Comparison of ENCODE assay signal across 8 cellular contexts in the genomic region with DNA sequence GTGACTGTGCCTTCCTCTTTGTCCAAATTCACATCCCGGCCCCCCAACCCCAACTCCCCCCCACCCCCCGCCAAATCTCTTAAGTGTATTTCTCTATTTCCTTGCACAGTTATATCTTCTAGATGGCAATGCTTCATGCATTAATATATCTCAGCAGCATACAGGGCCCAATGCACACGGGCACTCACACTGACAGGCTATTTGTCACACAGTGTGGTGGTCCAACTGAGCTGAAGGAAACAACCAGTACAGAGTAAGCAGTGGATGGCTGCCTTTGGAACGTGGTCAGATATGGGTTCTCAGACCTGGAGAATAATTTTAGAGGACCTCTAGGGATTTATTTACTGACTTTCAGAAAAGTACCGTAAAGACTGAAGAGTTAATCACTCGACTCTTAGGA. TPM values are rescaled to one million over a fixed set of nuclear protein-coding genes. Genes with fewer than 3 reads are reported as not detected.
DNase-seq lines count a peak whose midpoint lies in the region; ATAC-seq, FAIRE-seq and TF ChIP-seq lines count a peak whose summit lies in the region.

No MANE protein-coding gene starts in this region.

- intact Hi-C loops in GM12878 (cut with micrococcal nuclease; ENCODE audit: unreplicated experiment): loop anchor here (5.0 kb wide), 1 partner anchor 457 kb away; the partner anchor contains the start of gene TMEM165
- intact Hi-C loops in right lobe of liver (cut with DNase I): no loop called here
- intact Hi-C loops in posterior vena cava (cut with DNase I): loop anchor here in 1 of 2 donors (5.0 kb wide), 1 partner anchor 457 kb away; the partner anchor contains the start of gene TMEM165

- POLR2A ChIA-PET in HEK293 (lab: Yijun Ruan, JAX) (interaction anchor here (1.3 to 1.6 kb wide), 2 partner anchors 10 to 533 kb away, joined by 4 read pairs; partner anchors contain the start of gene AASDH), GM12878 (lab: Charles Lee) (interaction anchor here (0.8 kb wide), 1 partner anchor 34 kb away, joined by 4 read pairs; no protein-coding TSS in a partner anchor)

- FAIRE-seq in GM12878 (lab: Jason Lieb, UNC) (no peak), D721Med (lab: Jason Lieb, UNC) (no peak)

- no peak for TF ChIP-seq RAD21 in GM12878 (IDR thresholded peaks at IDR 0.05; ENCODE audit: insufficient read depth, low read depth, low read length)

- DNase-seq in GM12878 (ENCODE audit: low read depth, low spot score): no peak
- no peak for DNase-seq in right lobe of liver
- DNase-seq in D721Med (ENCODE audit: insufficient read length, low spot score): no peak
- no peak for DNase-seq in NCI-H748 (lab: John Stamatoyannopoulos, UW; ENCODE audit: unreplicated experiment)
- no peak for DNase-seq in NCI-H1436 treated with DMSO at 0.1 percent for 48 hours (lab: John Stamatoyannopoulos, UW)
- DNase-seq in posterior vena cava (ENCODE audit: low spot score): no peak

- CTCF ChIA-PET in HEK293 (lab: Yijun Ruan, JAX): interaction anchor here (1.1 to 1.5 kb wide), 2 partner anchors 11 to 12 kb away, joined by 3 to 6 read pairs; no protein-coding TSS in a partner anchor
- CTCF ChIA-PET in GM12878 (lab: Yijun Ruan, JAX): interaction anchor here (1.1 to 3.2 kb wide), 4 partner anchors 8 to 29 kb away, joined by 3 to 20 read pairs (median 6); no protein-coding TSS in a partner anchor

- H2AFZ ChIP-seq in GM12878 (ENCODE audit: control insufficient read depth, low read depth, low read length): peak overlapping the region; percentile 93

- peaks cover 0 to 6% of the 10 kb centered on the region in 2 experiments; a peak in 1 of 3 replicates for H3K36me3 ChIP-seq in HEK293 (ENCODE audit: control insufficient read depth in 2 of 2, insufficient read depth in 1 of 2, low read length in 2 of 2)
- H3K36me3 ChIP-seq in GM12878 (ENCODE audit: control insufficient read depth in 2 of 2, insufficient read depth in 2 of 2, low read length in 1 of 2): no peaks in the 10 kb centered on the region
- H3K36me3 ChIP-seq in right lobe of liver: no peaks in the 10 kb centered on the region

- H3K4me1 ChIP-seq in HEK293 (ENCODE audit: control insufficient read depth, insufficient read depth, low read length) (no peaks in the 10 kb centered on the region), GM12878 (ENCODE audit: control insufficient read depth, insufficient read depth, low read length) (no peaks in the 10 kb centered on the region), right lobe of liver (no peaks in the 10 kb centered on the region)

- peak overlapping the region; percentile 94 for H3K4me3 ChIP-seq in HEK293 (ENCODE audit: low read depth, low read length)
- H3K4me3 ChIP-seq in GM12878: peak overlapping the region; percentile 84
- H3K4me3 ChIP-seq in right lobe of liver: peak overlapping the region; percentile 77 to 97 (median 91)

- H3K27ac ChIP-seq in 22Rv1: peak overlapping the region; percentile 54
- no peak overlapping the region; the same call in 1 of the 2 replicates for H3K27ac ChIP-seq in HEK293 (ENCODE audit: extremely low read depth, low read depth, low read length)
- peak overlapping the region; percentile 85; the same call in 1 of the 2 replicates for H3K27ac ChIP-seq in GM12878 (ENCODE audit: control insufficient read depth, insufficient read depth)
- H3K27ac ChIP-seq in right lobe of liver: peak overlapping the region in 2 of 3 donors; percentile 49 to 58

- ATAC-seq in GM12878: peak; percentile 58
- no peak for ATAC-seq in right lobe of liver

- TF ChIP-seq POLR2A in GM12878 (IDR thresholded peaks at IDR 0.05; ENCODE audit: low read depth, low read length) (no peak), right lobe of liver (IDR thresholded peaks at IDR 0.05) (no peak)

- in situ Hi-C loops in GM12878 (cut with MboI): loop anchor here (25.0 kb wide), 1 partner anchor 442 kb away; no protein-coding TSS in a partner anchor

- H3K79me2 ChIP-seq in GM12878 (ENCODE audit: control insufficient read depth, insufficient read depth, low read length): peaks cover 20% of the 10 kb centered on the region

- H3K9me3 ChIP-seq in HEK293 (ENCODE audit: control insufficient read depth, insufficient read depth, low read depth, low read length) (no peaks in the 10 kb centered on the region), GM12878 (replicated peaks; ENCODE audit: control insufficient read depth, insufficient read depth, low read length) (no peaks in the 10 kb centered on the region; the same call in 2 of the 3 replicates), right lobe of liver (no peaks in the 10 kb centered on the region)

- TF ChIP-seq CTCF in 22Rv1 (IDR thresholded peaks at IDR 0.05) (no peak), HEK293 (tag by site-specific recombination; IDR thresholded peaks at IDR 0.05) (no peak), GM12878 (IDR thresholded peaks at IDR 0.05 in 2 of 3, conservative IDR thresholded peaks at IDR 0.05 in 1 of 3; ENCODE audit: control insufficient read depth in 2 of 3, extremely low read depth in 1 of 3, insufficient read depth in 1 of 3, low read depth in 3 of 3, low read length in 3 of 3) (no peak), right lobe of liver (IDR thresholded peaks at IDR 0.05) (no peak), D721Med (IDR thresholded peaks at IDR 0.05; ENCODE audit: insufficient read depth, missing control alignments) (no peak)

- H3K4me2 ChIP-seq in GM12878 (ENCODE audit: control insufficient read depth, insufficient read depth): peak overlapping the region; percentile 82

- no TSS peak for BruUV-seq in GM12878 (replicated peaks; lab: Mats Ljungman, UMichigan)

- H4K20me1 ChIP-seq in GM12878 (ENCODE audit: control insufficient read depth, insufficient read depth): no peaks in the 10 kb centered on the region

- TF ChIP-seq EP300 in GM12878 (IDR thresholded peaks at IDR 0.05; ENCODE audit: borderline replicate concordance in 1 of 2, control insufficient read depth in 1 of 2, low read depth in 2 of 2, low read length in 2 of 2): no peak

- SMC1A ChIA-PET in GM12878 (lab: Charles Lee; ENCODE audit: uncharacterized antibody, unreplicated experiment): interaction anchor here (0.7 to 1.5 kb wide), 5 partner anchors 10 to 95 kb away, joined by 3 to 5 read pairs (median 4); partner anchors contain the start of gene CEP135

- RAD21 ChIA-PET in GM12878 (lab: Charles Lee; ENCODE audit: unreplicated experiment): interaction anchor here (2.4 kb wide), 1 partner anchor 12 kb away, joined by 10 read pairs; no protein-coding TSS in a partner anchor

- H3K9ac ChIP-seq in GM12878 (ENCODE audit: control insufficient read depth, insufficient read depth, low read length): peak overlapping the region; percentile 91

- under 1% methylated on average over 6 of the region's 6 CpGs for WGBS in GM12878 (ENCODE audit: insufficient coverage, insufficient replicate concordance, low lambda C conversion rate, missing lambda C conversion rate)
- WGBS in right lobe of liver (ENCODE audit: insufficient coverage, low coverage, low lambda C conversion rate, missing lambda C conversion rate): 22% methylated on average over 5 of the region's 6 CpGs

- no peaks in the 10 kb centered on the region for H3K27me3 ChIP-seq in GM12878 (replicated peaks in 1 of 2; ENCODE audit: control insufficient read depth in 2 of 2, insufficient read depth in 2 of 2, low read length in 1 of 2)
- H3K27me3 ChIP-seq in right lobe of liver: no peaks in the 10 kb centered on the region

TF ChIP-seq in HEK293, 187 proteins besides CTCF, POLR2A, EP300 and RAD21 (continues in another document):
- TF ChIP-seq ZNF184 (tag by site-specific recombination; IDR thresholded peaks at IDR 0.05) (no peak), ZNF548 (tag by site-specific recombination; IDR thresholded peaks at IDR 0.05) (no peak), BCL11A (tag by site-specific recombination; IDR thresholded peaks at IDR 0.05; ENCODE audit: low read depth) (no peak)

TF ChIP-seq in GM12878, 131 proteins besides CTCF, POLR2A, EP300 and RAD21 (continues in another document):
- TF ChIP-seq ATF7 (IDR thresholded peaks at IDR 0.05; ENCODE audit: low read depth): no peak
- no peak for TF ChIP-seq POLR2AphosphoS2 (IDR thresholded peaks at IDR 0.05; ENCODE audit: low read depth, low read length)

RNA-seq across cellular contexts. Expression of gene EXOC1, which starts 0.7 kb away (rescaled TPM):
- 100 and 110 TPM in 2 replicates for total RNA-seq in GM12878 (2013; cell fraction: nucleolus; rRNA removed)
- total RNA-seq in GM12878 (2014; rRNA removed): 17.9 and 21.9 TPM in 2 replicates
- 26.5 and 28.9 TPM in 2 replicates for total RNA-seq in GM12878 (2014; rRNA removed; fragmentation: Illumina TruSeq; extraction: Trizol)
- total RNA-seq in GM12878 (2021): 17.3 and 21.0 TPM in 2 replicates
- 9.2 TPM for polyA plus RNA-seq in GM12878 (2011; ENCODE audit: low read depth)
- polyA plus RNA-seq in GM12878 (2011; rRNA removed): 23.9 and 36.6 TPM in 2 replicates
- 9.3 and 9.6 TPM in 2 replicates for polyA plus RNA-seq in GM12878 (2011; cell fraction: cytosol; rRNA removed)
- polyA plus RNA-seq in GM12878 (2011; cell fraction: nucleus; rRNA removed): 38.6 and 54.4 TPM in 2 replicates
- polyA plus RNA-seq in GM12878 (2012): 17.3 and 22.8 TPM in 2 replicates
- polyA plus RNA-seq in GM12878 (2014; fragmentation: Illumina TruSeq; extraction: Trizol): 35.2 and 36.6 TPM in 2 replicates
- polyA plus RNA-seq in GM12878 (2014; fragmentation: Nextera tagmentation; extraction: Ambion mirVana): 10 to 100 TPM; 11.8 to 13.9 TPM
- polyA plus RNA-seq in GM12878 (2014; rRNA removed): 16.0 and 21.2 TPM in 2 replicates
- 10 to 100 TPM; 18.2 to 25.1 TPM for polyA plus RNA-seq in GM12878 (2016; fragmentation: Nextera tagmentation; extraction: Ambion mirVana)
- polyA minus RNA-seq in GM12878 (2011; rRNA and poly(A)+ RNA removed): 19.2 and 23.1 TPM in 2 replicates
- 4.5 and 7.3 TPM in 2 replicates for polyA minus RNA-seq in GM12878 (2011; cell fraction: cytosol; rRNA and poly(A)+ RNA removed)
- 18.5 and 23.6 TPM in 2 replicates for polyA minus RNA-seq in GM12878 (2011; cell fraction: nucleus; rRNA and poly(A)+ RNA removed)
- 1 to 10 TPM; 6.7 to 9.8 (median 9.2) TPM for total RNA-seq in right lobe of liver
- 10 to 100 TPM; 33.4 to 34.3 TPM for total RNA-seq in posterior vena cava

RNA-seq across cellular contexts. Expression of gene EXOC1L, which starts 34.5 kb away (rescaled TPM):
- not detected in 2 replicates for total RNA-seq in GM12878 (2013; cell fraction: nucleolus; rRNA removed)
- total RNA-seq in GM12878 (2014; rRNA removed) (not detected in 2 replicates), GM12878 (2014; rRNA removed; fragmentation: Illumina TruSeq; extraction: Trizol) (not detected in 2 replicates), GM12878 (2021) (not detected in 2 replicates), right lobe of liver (not detected), posterior vena cava (not detected)
- polyA plus RNA-seq in GM12878 (2011; ENCODE audit: low read depth): not detected
- polyA plus RNA-seq in GM12878 (2011; rRNA removed) (not detected in 2 replicates), GM12878 (2014; fragmentation: Illumina TruSeq; extraction: Trizol) (not detected in 2 replicates), GM12878 (2014; fragmentation: Nextera tagmentation; extraction: Ambion mirVana) (not detected), GM12878 (2014; rRNA removed) (not detected in 2 replicates), GM12878 (2016; fragmentation: Nextera tagmentation; extraction: Ambion mirVana) (not detected)
- polyA plus RNA-seq in GM12878 (2011; cell fraction: cytosol; rRNA removed): not detected in 2 replicates
- not detected in 2 replicates for polyA plus RNA-seq in GM12878 (2011; cell fraction: nucleus; rRNA removed)
- polyA plus RNA-seq in GM12878 (2012): not detected in 2 replicates
- polyA minus RNA-seq in GM12878 (2011; rRNA and poly(A)+ RNA removed): not detected in 2 replicates
- polyA minus RNA-seq in GM12878 (2011; cell fraction: cytosol; rRNA and poly(A)+ RNA removed): not detected in 2 replicates
- polyA minus RNA-seq in GM12878 (2011; cell fraction: nucleus; rRNA and poly(A)+ RNA removed): not detected in 2 replicates
